9 cellular contexts compared by ENCODE assay signal in the genomic region with DNA sequence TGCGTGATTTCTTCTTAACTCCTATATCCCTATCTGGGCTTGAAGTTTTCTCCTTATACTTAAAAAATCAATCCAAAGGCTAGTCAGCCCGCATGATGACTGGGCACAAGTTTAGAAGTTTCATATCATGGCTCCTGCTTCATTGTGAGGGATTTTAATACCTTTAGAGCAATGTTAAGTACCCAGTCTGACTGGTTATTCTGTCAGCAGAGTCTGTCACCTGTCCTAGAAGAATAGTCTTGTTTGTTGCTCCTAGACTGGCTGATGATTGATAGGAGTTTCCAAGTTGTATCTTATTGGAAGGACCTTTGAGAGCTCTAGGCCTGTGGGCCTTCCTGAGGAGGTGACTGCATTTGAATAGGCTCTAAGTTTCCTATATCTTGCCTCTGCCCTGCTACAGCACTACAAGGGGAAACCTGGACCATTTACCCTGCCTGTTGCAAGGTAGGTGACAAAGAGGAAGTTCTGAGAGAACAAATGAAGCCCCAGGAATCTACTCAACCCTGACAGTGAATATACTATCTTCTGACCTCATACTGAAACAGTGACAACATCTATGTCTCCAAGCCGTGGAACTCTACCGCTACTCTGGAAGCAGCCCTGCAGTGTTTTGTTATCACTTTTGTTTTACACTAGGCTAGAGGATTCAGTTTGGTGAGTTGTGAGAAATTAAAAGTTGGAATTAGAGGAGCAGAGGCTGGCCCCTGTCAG.
DNase-seq lines count a peak whose midpoint lies in the region; ATAC-seq, FAIRE-seq and TF ChIP-seq lines count a peak whose summit lies in the region.
"Had no signal": no experiment of that assay in that cellular context is flagged by ENCODE, and none has a peak within 500 bp of the region (broad histone marks: within the 10 kb centered on the region; RNA-seq: fewer than 3 reads in every experiment).

No MANE protein-coding gene starts in this region.

- 78 to 83% methylated on average over 4 of the region's 4 CpGs for WGBS in thyroid gland, 2 donors
- 77 to 90% methylated on average over 4 of the region's 4 CpGs for WGBS in lower leg skin, 2 donors
- WGBS in small intestine, 3 donors, result 82 to 96% (median 90%) methylated on average over 4 of the region's 4 CpGs

- no peaks in the 10 kb centered on the region for H3K36me3 ChIP-seq in thyroid gland
- peaks cover 2 to 3% of the 10 kb centered on the region in 2 donors for H3K36me3 ChIP-seq in small intestine (ENCODE audit: control insufficient read depth in 2 of 2, insufficient read depth in 2 of 2, low read length in 2 of 2)

- peaks cover 20% of the 10 kb centered on the region for H3K4me1 Mint-ChIP-seq in activated naive CD8-positive, alpha-beta T cell (ENCODE audit: low read depth)
- H3K4me1 Mint-ChIP-seq in activated naive CD8-positive, alpha-beta T cell treated with anti-CD3 and anti-CD28 coated beads for 36 hours, result peaks cover 13% of the 10 kb centered on the region

- peaks cover 14% of the 10 kb centered on the region for H3K36me3 Mint-ChIP-seq in activated naive CD8-positive, alpha-beta T cell
- H3K36me3 Mint-ChIP-seq in activated naive CD8-positive, alpha-beta T cell treated with anti-CD3 and anti-CD28 coated beads for 36 hours, result peaks cover 15% of the 10 kb centered on the region

- H3K27ac Mint-ChIP-seq in activated naive CD8-positive, alpha-beta T cell, result peak overlapping the region; percentile 18
- H3K27ac Mint-ChIP-seq in activated naive CD8-positive, alpha-beta T cell treated with anti-CD3 and anti-CD28 coated beads for 36 hours, result no peak overlapping the region

- TF ChIP-seq CTCF in thyroid gland (IDR thresholded peaks at IDR 0.05), result no peak
- no peak for TF ChIP-seq CTCF in lower leg skin (IDR thresholded peaks at IDR 0.05)

- intact Hi-C loops in thyroid gland (cut with DNase I), result no loop called here
- intact Hi-C loops in lower leg skin (cut with DNase I; ENCODE audit: low total_unique reads), result no loop called here

- H3K27ac ChIP-seq in thyroid gland, result peak overlapping the region; percentile 19 to 44 (median 20)
- peak overlapping the region in 1 of 2 donors; percentile 65 for H3K27ac ChIP-seq in small intestine (ENCODE audit: low read depth in 1 of 2, low read length in 1 of 2)
- H3K27ac ChIP-seq: epithelial cell of prostate had no signal

- no peak overlapping the region for H3K4me3 Mint-ChIP-seq in activated naive CD8-positive, alpha-beta T cell
- no peak overlapping the region for H3K4me3 Mint-ChIP-seq in activated naive CD8-positive, alpha-beta T cell treated with anti-CD3 and anti-CD28 coated beads for 36 hours

- H3K9me3 ChIP-seq in thyroid gland, result no peaks in the 10 kb centered on the region
- H3K9me3 ChIP-seq in small intestine (ENCODE audit: control insufficient read depth, low read depth), result no peaks in the 10 kb centered on the region

- peaks cover 9 to 22% of the 10 kb centered on the region in 2 donors for H3K4me1 ChIP-seq in thyroid gland
- peaks cover 0 to 4% of the 10 kb centered on the region in 2 donors for H3K4me1 ChIP-seq in small intestine (ENCODE audit: control insufficient read depth in 2 of 2, insufficient read depth in 1 of 2, low read depth in 1 of 2, low read length in 1 of 2)

- ATAC-seq in HG02571 (IDR thresholded peaks at IDR 0.05; ENCODE audit: unreplicated experiment), result peak; percentile 90
- ATAC-seq in HG03565 (IDR thresholded peaks at IDR 0.05; ENCODE audit: unreplicated experiment), result peak; percentile 95

- DNase-seq in activated naive CD8-positive, alpha-beta T cell treated with anti-CD3 and anti-CD28 coated beads for 36 hours, result no peak
- DNase-seq in thyroid gland (no peak), lower leg skin (ENCODE audit: low spot score in 2 of 2) (no peak), small intestine (no peak)
- no peak for DNase-seq in stimulated activated CD4-positive, alpha-beta T cell treated with anti-CD3 and anti-CD28 coated beads, Interleukin-4, amount 100 ng/mL, for 4 hours

- H3K4me3 ChIP-seq in thyroid gland (replicated peaks in 1 of 3), result no peak overlapping the region
- no peak overlapping the region for H3K4me3 ChIP-seq in lower leg skin (ENCODE audit: low read depth, poor library complexity, severe bottlenecking)
- no peak overlapping the region for H3K4me3 ChIP-seq in small intestine (ENCODE audit: low read depth in 1 of 2, low read length in 2 of 2)

- H3K27me3 Mint-ChIP-seq in activated naive CD8-positive, alpha-beta T cell, result no peaks in the 10 kb centered on the region
- no peaks in the 10 kb centered on the region for H3K27me3 Mint-ChIP-seq in activated naive CD8-positive, alpha-beta T cell treated with anti-CD3 and anti-CD28 coated beads for 36 hours

- no peaks in the 10 kb centered on the region for H3K9me3 Mint-ChIP-seq in activated naive CD8-positive, alpha-beta T cell (ENCODE audit: low read depth)
- no peaks in the 10 kb centered on the region for H3K9me3 Mint-ChIP-seq in activated naive CD8-positive, alpha-beta T cell treated with anti-CD3 and anti-CD28 coated beads for 36 hours

- TF ChIP-seq POLR2A in thyroid gland (IDR thresholded peaks at IDR 0.05), result no peak
- no peak for TF ChIP-seq POLR2A in lower leg skin (IDR thresholded peaks at IDR 0.05)

- H3K27me3 ChIP-seq in thyroid gland (no peaks in the 10 kb centered on the region), small intestine (ENCODE audit: control insufficient read depth in 2 of 2, insufficient read depth in 2 of 2, low read length in 2 of 2) (no peaks in the 10 kb centered on the region)

- FAIRE-seq in small intestine (lab: Jason Lieb, UNC), result no peak
